Comparison of ENCODE assay signal across 15 cellular contexts in genomic region chr5:65121880-65122436, GRCh38.
DNase-seq lines count a peak whose midpoint lies in the region; ATAC-seq and TF ChIP-seq lines count a peak whose summit lies in the region.
"Had no signal": no experiment of that assay in that cellular context is flagged by ENCODE, and none has a peak within 500 bp of the region (broad histone marks: within the 10 kb centered on the region; RNA-seq: fewer than 3 reads in every experiment).

No MANE protein-coding gene starts in this region.

- H3K79me2 ChIP-seq in osteoblast (ENCODE audit: insufficient read depth, low read length) = no peaks in the 10 kb centered on the region

- H3K27me3 ChIP-seq in osteoblast (ENCODE audit: insufficient read depth, low read length) (no peaks in the 10 kb centered on the region), left ventricle myocardium inferior (ENCODE audit: low read depth) (no peaks in the 10 kb centered on the region)
- no peaks in the 10 kb centered on the region for H3K27me3 ChIP-seq in CD8-positive, alpha-beta memory T cell (ENCODE audit: insufficient read depth, low read length, poor library complexity, severe bottlenecking)

- H3K36me3 Mint-ChIP-seq in activated CD4-positive, alpha-beta T cell treated with anti-CD3 and anti-CD28 coated beads for 36 hours (ENCODE audit: low read depth) = peaks cover 2% of the 10 kb centered on the region
- peaks cover 2% of the 10 kb centered on the region for H3K36me3 Mint-ChIP-seq in activated CD4-positive, alpha-beta T cell treated with anti-CD3 and anti-CD28 coated beads, Interleukin-2, amount 10 ng/mL, durations not matched to agents 7 days and 5 days (ENCODE audit: low read depth)
- peaks cover 0 to 18% (median 0%) of the 10 kb centered on the region in 3 donors for H3K36me3 Mint-ChIP-seq in CD8-positive, alpha-beta memory T cell
- H3K36me3 Mint-ChIP-seq: activated CD8-positive, alpha-beta memory T cell treated with anti-CD3 and anti-CD28 coated beads, Interleukin-2, amount 10 ng/mL, durations not matched to agents 7 days and 5 days had no signal

- H3K9me3 ChIP-seq in osteoblast (ENCODE audit: low read depth, low read length) = no peaks in the 10 kb centered on the region
- no peaks in the 10 kb centered on the region for H3K9me3 ChIP-seq in CD8-positive, alpha-beta memory T cell (ENCODE audit: low read length)
- peaks cover 12% of the 10 kb centered on the region for H3K9me3 ChIP-seq in left ventricle myocardium inferior (replicated peaks)

- peak overlapping the region; percentile 15 for H3K4me2 ChIP-seq in osteoblast (ENCODE audit: insufficient read depth, low read length)

- peak; percentile 65 for ATAC-seq in activated CD4-positive, alpha-beta T cell treated with anti-CD3 and anti-CD28 coated beads for 36 hours
- ATAC-seq: activated CD8-positive, alpha-beta memory T cell treated with anti-CD3 and anti-CD28 coated beads, Interleukin-2, amount 10 ng/mL, durations not matched to agents 7 days and 5 days; left lobe of liver; natural killer cell had no signal

- POLR2A ChIA-PET in activated CD4-positive, alpha-beta T cell treated with anti-CD3 and anti-CD28 coated beads for 36 hours (lab: Charles Lee) = no interaction called here
- POLR2A ChIA-PET in activated CD4-positive, alpha-beta T cell treated with anti-CD3 and anti-CD28 coated beads, Interleukin-2, amount 10 ng/mL, durations not matched to agents 7 days and 5 days (lab: Charles Lee) = no interaction called here
- POLR2A ChIA-PET in CD8-positive, alpha-beta memory T cell (lab: Charles Lee) = no interaction called here

- CTCF ChIA-PET in activated CD4-positive, alpha-beta T cell treated with anti-CD3 and anti-CD28 coated beads for 36 hours (lab: Charles Lee) = interaction anchor here (0.8 kb wide), 1 partner anchor 340 kb away, joined by 4 read pairs; no protein-coding TSS in a partner anchor
- CTCF ChIA-PET in activated CD4-positive, alpha-beta T cell treated with anti-CD3 and anti-CD28 coated beads, Interleukin-2, amount 10 ng/mL, durations not matched to agents 7 days and 5 days (lab: Charles Lee) = no interaction called here
- CTCF ChIA-PET in CD8-positive, alpha-beta memory T cell (lab: Charles Lee) = interaction anchor here (1.5 kb wide), 1 partner anchor 9 kb away, joined by 3 read pairs; no protein-coding TSS in a partner anchor

- H2AFZ ChIP-seq in osteoblast (ENCODE audit: low read length) = no peak overlapping the region

- H3K27ac ChIP-seq in osteoblast (ENCODE audit: low read depth, low read length) = peak overlapping the region; percentile 90
- H3K27ac ChIP-seq in CD8-positive, alpha-beta memory T cell (ENCODE audit: low read depth, low read length) = no peak overlapping the region
- no peak overlapping the region for H3K27ac ChIP-seq in left ventricle myocardium inferior (replicated peaks)
- H3K27ac ChIP-seq: 22Rv1 had no signal

- H4K20me1 ChIP-seq in osteoblast (ENCODE audit: insufficient read depth, low read length) = no peaks in the 10 kb centered on the region

- H3K4me1 Mint-ChIP-seq in activated CD4-positive, alpha-beta T cell treated with anti-CD3 and anti-CD28 coated beads for 36 hours = peaks cover 1% of the 10 kb centered on the region
- H3K4me1 Mint-ChIP-seq in activated CD4-positive, alpha-beta T cell treated with anti-CD3 and anti-CD28 coated beads, Interleukin-2, amount 10 ng/mL, durations not matched to agents 7 days and 5 days = no peaks in the 10 kb centered on the region
- H3K4me1 Mint-ChIP-seq in CD8-positive, alpha-beta memory T cell = no peaks in the 10 kb centered on the region
- H3K4me1 Mint-ChIP-seq: activated CD8-positive, alpha-beta memory T cell treated with anti-CD3 and anti-CD28 coated beads, Interleukin-2, amount 10 ng/mL, durations not matched to agents 7 days and 5 days; natural killer cell had no signal

- H3K36me3 ChIP-seq in osteoblast (ENCODE audit: insufficient read depth, low read length) (no peaks in the 10 kb centered on the region), left ventricle myocardium inferior (no peaks in the 10 kb centered on the region)
- H3K36me3 ChIP-seq in CD8-positive, alpha-beta memory T cell (ENCODE audit: insufficient read depth, low read length) = no peaks in the 10 kb centered on the region

- intact Hi-C loops in activated CD4-positive, alpha-beta T cell treated with anti-CD3 and anti-CD28 coated beads for 36 hours (cut with DNase I, micrococcal nuclease) = no loop called here
- intact Hi-C loops in left ventricle myocardium inferior (cut with micrococcal nuclease) = no loop called here

- TF ChIP-seq CTCF in cardiac fibroblast (IDR thresholded peaks at IDR 0.05; ENCODE audit: low read depth, low read length) (no peak), osteoblast (IDR thresholded peaks at IDR 0.05; ENCODE audit: extremely low read depth, low read depth, low read length) (no peak), left ventricle myocardium inferior (IDR thresholded peaks at IDR 0.05; ENCODE audit: borderline replicate concordance) (no peak)

- H3K4me1 ChIP-seq in osteoblast (ENCODE audit: insufficient read depth, low read length) (peaks cover 25% of the 10 kb centered on the region), left ventricle myocardium inferior (peaks cover 13% of the 10 kb centered on the region)
- no peaks in the 10 kb centered on the region for H3K4me1 ChIP-seq in CD8-positive, alpha-beta memory T cell (ENCODE audit: insufficient read depth, low read length)

- H3K27me3 Mint-ChIP-seq in activated CD4-positive, alpha-beta T cell treated with anti-CD3 and anti-CD28 coated beads for 36 hours = no peaks in the 10 kb centered on the region
- H3K27me3 Mint-ChIP-seq in activated CD4-positive, alpha-beta T cell treated with anti-CD3 and anti-CD28 coated beads, Interleukin-2, amount 10 ng/mL, durations not matched to agents 7 days and 5 days = peaks cover 3% of the 10 kb centered on the region
- H3K27me3 Mint-ChIP-seq in CD8-positive, alpha-beta memory T cell = peaks cover 2 to 5% of the 10 kb centered on the region in 2 donors

- no peak overlapping the region for H3K4me3 Mint-ChIP-seq in activated CD4-positive, alpha-beta T cell treated with anti-CD3 and anti-CD28 coated beads for 36 hours
- H3K4me3 Mint-ChIP-seq in activated CD4-positive, alpha-beta T cell treated with anti-CD3 and anti-CD28 coated beads, Interleukin-2, amount 10 ng/mL, durations not matched to agents 7 days and 5 days = no peak overlapping the region
- H3K4me3 Mint-ChIP-seq in CD8-positive, alpha-beta memory T cell = no peak overlapping the region
- H3K4me3 Mint-ChIP-seq: activated CD8-positive, alpha-beta memory T cell treated with anti-CD3 and anti-CD28 coated beads, Interleukin-2, amount 10 ng/mL, durations not matched to agents 7 days and 5 days; CD4-positive, alpha-beta memory T cell; natural killer cell had no signal

- no peak overlapping the region for H3K27ac Mint-ChIP-seq in activated CD4-positive, alpha-beta T cell treated with anti-CD3 and anti-CD28 coated beads for 36 hours
- H3K27ac Mint-ChIP-seq in activated CD4-positive, alpha-beta T cell treated with anti-CD3 and anti-CD28 coated beads, Interleukin-2, amount 10 ng/mL, durations not matched to agents 7 days and 5 days = no peak overlapping the region
- H3K27ac Mint-ChIP-seq in CD8-positive, alpha-beta memory T cell = no peak overlapping the region
- H3K27ac Mint-ChIP-seq: activated CD8-positive, alpha-beta memory T cell treated with anti-CD3 and anti-CD28 coated beads, Interleukin-2, amount 10 ng/mL, durations not matched to agents 7 days and 5 days; CD4-positive, alpha-beta memory T cell; natural killer cell had no signal

- H3K4me3 ChIP-seq in cardiac fibroblast (replicated peaks in 1 of 2; ENCODE audit: low read depth in 2 of 2, low read length in 2 of 2) = no peak overlapping the region
- no peak overlapping the region for H3K4me3 ChIP-seq in osteoblast (ENCODE audit: insufficient read depth, low read length)
- no peak overlapping the region for H3K4me3 ChIP-seq in CD8-positive, alpha-beta memory T cell (ENCODE audit: low read length)
- no peak overlapping the region for H3K4me3 ChIP-seq in left ventricle myocardium inferior

- no peaks in the 10 kb centered on the region for H3K9me3 Mint-ChIP-seq in activated CD4-positive, alpha-beta T cell treated with anti-CD3 and anti-CD28 coated beads for 36 hours (ENCODE audit: low read depth)
- peaks cover 4% of the 10 kb centered on the region for H3K9me3 Mint-ChIP-seq in activated CD4-positive, alpha-beta T cell treated with anti-CD3 and anti-CD28 coated beads, Interleukin-2, amount 10 ng/mL, durations not matched to agents 7 days and 5 days
- H3K9me3 Mint-ChIP-seq in CD8-positive, alpha-beta memory T cell = peaks cover 0 to 10% (median 7%) of the 10 kb centered on the region in 5 donors

- peak; percentile 56 for DNase-seq in activated CD4-positive, alpha-beta T cell treated with anti-CD3 and anti-CD28 coated beads for 36 hours
- DNase-seq in activated CD4-positive, alpha-beta T cell treated with anti-CD3 and anti-CD28 coated beads, Interleukin-2, amount 10 ng/mL, durations not matched to agents 7 days and 5 days = no peak
- DNase-seq in LHCN-M2 (ENCODE audit: low read depth) (peak; percentile 96), cardiac fibroblast (ENCODE audit: low read depth in 2 of 2) (peak; percentile 39 to 95), osteoblast (ENCODE audit: insufficient read length, low spot score, missing footprints) (peak; percentile 72), left ventricle myocardium inferior (no peak), anterior cingulate cortex (lab: John Stamatoyannopoulos, UW) (no peak)
- no peak for DNase-seq in CD8-positive, alpha-beta memory T cell
- DNase-seq: activated CD8-positive, alpha-beta memory T cell treated with anti-CD3 and anti-CD28 coated beads, Interleukin-2, amount 10 ng/mL, durations not matched to agents 7 days and 5 days; activated naive CD4-positive, alpha-beta T cell; CD4-positive, alpha-beta memory T cell; natural killer cell; NCI-H1092 had no signal

Comparison
In these comparisons a context has a peak if more than half of its experiments do, and no peak if none do; other contexts are left out.
1. DNase-seq: peak in activated CD4-positive, alpha-beta T cell treated with anti-CD3 and anti-CD28 coated beads for 36 hours (single experiment), LHCN-M2 (single experiment), cardiac fibroblast (2 of 2) and osteoblast (single experiment); none in activated CD4-positive, alpha-beta T cell treated with anti-CD3 and anti-CD28 coated beads, Interleukin-2, amount 10 ng/mL, durations not matched to agents 7 days and 5 days (single experiment), CD8-positive, alpha-beta memory T cell (0 of 5), left ventricle myocardium inferior (single experiment) and anterior cingulate cortex (0 of 58).